Comparison of ENCODE assay signal across 16 cellular contexts in genomic region chr17:67481808-67482207, GRCh38.
DNase-seq lines count a peak whose midpoint lies in the region; ATAC-seq, FAIRE-seq and TF ChIP-seq lines count a peak whose summit lies in the region.
"Had no signal": no experiment of that assay in that cellular context is flagged by ENCODE, and none has a peak within 500 bp of the region (broad histone marks: within the 10 kb centered on the region; RNA-seq: fewer than 3 reads in every experiment).

No MANE protein-coding gene starts in this region.

- peak overlapping the region; percentile 21 for H3K4me3 Mint-ChIP-seq in activated CD4-positive, alpha-beta T cell treated with anti-CD3 and anti-CD28 coated beads for 36 hours
- H3K4me3 Mint-ChIP-seq: type B pancreatic cell had no signal

- H3K9me3 Mint-ChIP-seq in activated CD4-positive, alpha-beta T cell treated with anti-CD3 and anti-CD28 coated beads for 36 hours (ENCODE audit: low read depth), result no peaks in the 10 kb centered on the region
- H3K9me3 Mint-ChIP-seq: type B pancreatic cell had no signal

- no peaks in the 10 kb centered on the region for H3K36me3 ChIP-seq in skeletal muscle satellite cell (ENCODE audit: insufficient read depth, low read length)
- H3K36me3 ChIP-seq: ascending aorta, SJCRH30 had no signal

- no peak for TF ChIP-seq CTCF in dorsolateral prefrontal cortex (IDR thresholded peaks at IDR 0.05 in 54 of 56, conservative IDR thresholded peaks at IDR 0.05 in 2 of 56; ENCODE audit: low read depth in 1 of 56, partially characterized antibody in 56 of 56)

- H3K27ac Mint-ChIP-seq in activated CD4-positive, alpha-beta T cell treated with anti-CD3 and anti-CD28 coated beads for 36 hours, result peak overlapping the region; percentile 90
- H3K27ac Mint-ChIP-seq: type B pancreatic cell had no signal

- POLR2A ChIA-PET in activated CD4-positive, alpha-beta T cell treated with anti-CD3 and anti-CD28 coated beads for 36 hours (lab: Charles Lee), result interaction anchor here (0.6 to 1.3 kb wide), 4 partner anchors 60 to 103 kb away, joined by 3 to 4 read pairs (median 3); no protein-coding TSS in a partner anchor

- CTCF ChIA-PET in activated CD4-positive, alpha-beta T cell treated with anti-CD3 and anti-CD28 coated beads for 36 hours (lab: Charles Lee), result interaction anchor here (0.6 to 3.4 kb wide), 12 partner anchors 9 to 171 kb away, joined by 3 to 28 read pairs (median 4); no protein-coding TSS in a partner anchor

- no peak for FAIRE-seq in GM12892 (lab: Jason Lieb, UNC)

- no peaks in the 10 kb centered on the region for H3K27me3 Mint-ChIP-seq in activated CD4-positive, alpha-beta T cell treated with anti-CD3 and anti-CD28 coated beads for 36 hours
- H3K27me3 Mint-ChIP-seq: type B pancreatic cell had no signal

- intact Hi-C loops in activated CD4-positive, alpha-beta T cell treated with anti-CD3 and anti-CD28 coated beads for 36 hours (cut with DNase I, micrococcal nuclease), result loop anchor here in 1 of 2 experiments (1.0 to 10.0 kb wide), 2 partner anchors 92 to 203 kb away; no protein-coding TSS in a partner anchor
- intact Hi-C loops in dorsolateral prefrontal cortex (cut with DNase I), result no loop called here

- peaks cover 60% of the 10 kb centered on the region for H3K4me1 ChIP-seq in skeletal muscle satellite cell (ENCODE audit: control insufficient read depth, insufficient read depth, low read length)
- H3K4me1 ChIP-seq: ascending aorta, SJCRH30 had no signal

- peak overlapping the region; percentile 38 for H3K4me2 ChIP-seq in skeletal muscle satellite cell (ENCODE audit: low read length)

- H3K27ac ChIP-seq in dorsolateral prefrontal cortex, result peak overlapping the region in 39 of 59 donors; percentile 5 to 94 (median 58)
- H3K27ac ChIP-seq: ascending aorta, SJCRH30 had no signal

- peaks cover 5% of the 10 kb centered on the region for H3K36me3 Mint-ChIP-seq in activated CD4-positive, alpha-beta T cell treated with anti-CD3 and anti-CD28 coated beads for 36 hours (ENCODE audit: low read depth)
- H3K36me3 Mint-ChIP-seq: type B pancreatic cell had no signal

- H3K4me3 ChIP-seq in dorsolateral prefrontal cortex, result no peak overlapping the region
- H3K4me3 ChIP-seq in skeletal muscle satellite cell (ENCODE audit: low read length), result no peak overlapping the region
- H3K4me3 ChIP-seq: ascending aorta, SJCRH30 had no signal

- H3K9ac ChIP-seq in skeletal muscle satellite cell (ENCODE audit: low read depth, low read length), result peak overlapping the region; percentile 56

- no peaks in the 10 kb centered on the region for H3K27me3 ChIP-seq in dorsolateral prefrontal cortex
- no peaks in the 10 kb centered on the region for H3K27me3 ChIP-seq in skeletal muscle satellite cell (ENCODE audit: control insufficient read depth, insufficient read depth, low read length)
- H3K27me3 ChIP-seq: ascending aorta, SJCRH30 had no signal

- no peak for ATAC-seq in activated CD4-positive, alpha-beta T cell treated with anti-CD3 and anti-CD28 coated beads for 36 hours
- no peak for ATAC-seq in GM18511 (IDR thresholded peaks at IDR 0.05; ENCODE audit: unreplicated experiment)
- ATAC-seq: left lobe of liver had no signal

- DNase-seq in activated CD4-positive, alpha-beta T cell treated with anti-CD3 and anti-CD28 coated beads for 36 hours, result no peak
- no peak for DNase-seq in activated CD4-positive, alpha-beta T cell treated with anti-CD3 and anti-CD28 coated beads for 1 hour
- DNase-seq in NOMO-1 treated with dmso at 0.1 percent for 144 hours (lab: John Stamatoyannopoulos, UW; ENCODE audit: unreplicated experiment), result peak; percentile 52
- DNase-seq in dorsolateral prefrontal cortex, result no peak
- no peak for DNase-seq in dedifferentiated amniotic fluid mesenchymal stem cell (ENCODE audit: extremely low spot score)
- DNase-seq in GM12892 (ENCODE audit: insufficient read length), result no peak
- DNase-seq: 8988T; activated CD4-positive, alpha-beta T cell treated with anti-CD3 and anti-CD28 coated beads for 48 hours; DND-41; NCI-H2227 treated with DMSO at 0.1 percent for 48 hours; SJCRH30 had no signal

- no peak for TF ChIP-seq POLR2A in GM12892 (IDR thresholded peaks at IDR 0.05; ENCODE audit: low read depth, low read length)

- no peaks in the 10 kb centered on the region for H3K9me3 ChIP-seq in skeletal muscle satellite cell (replicated peaks; ENCODE audit: low read length)
- H3K9me3 ChIP-seq: ascending aorta, SJCRH30 had no signal

- H3K4me1 Mint-ChIP-seq in activated CD4-positive, alpha-beta T cell treated with anti-CD3 and anti-CD28 coated beads for 36 hours, result peaks cover 71% of the 10 kb centered on the region
